ENCODE assay signal across 13 cellular contexts in genomic region chr20:22470620-22471026, GRCh38.
A peak's percentile ranks its signal among the peaks of the same experiment; 100 is the strongest.
DNase-seq lines count a peak whose midpoint lies in the region; ATAC-seq and TF ChIP-seq lines count a peak whose summit lies in the region.
"Had no signal": no experiment of that assay in that cellular context is flagged by ENCODE, and none has a peak within 500 bp of the region (broad histone marks: within the 10 kb centered on the region; RNA-seq: fewer than 3 reads in every experiment).

No MANE protein-coding gene starts in this region.

- peaks cover 21% of the 10 kb centered on the region for H3K4me1 ChIP-seq in Caco-2
- H3K4me1 ChIP-seq in PC-3 (ENCODE audit: insufficient read depth, low read length) = 0 out of 2 replicates have a peak, but pooled peaks cover 7% of the 10 kb centered on the region
- H3K4me1 ChIP-seq: HAP-1 had no signal

- H3K36me3 Mint-ChIP-seq in Caco-2 (ENCODE audit: insufficient read depth, unreplicated experiment) (no peaks in the 10 kb centered on the region), progenitor cell of endocrine pancreas (ENCODE audit: insufficient read depth) (no peaks in the 10 kb centered on the region)
- H3K36me3 Mint-ChIP-seq: CD14-positive monocyte; CD8-positive, alpha-beta T cell had no signal

- no peak overlapping the region for H3K4me2 ChIP-seq in PC-3 (ENCODE audit: low read length)

- H3K27me3 Mint-ChIP-seq in Caco-2 (ENCODE audit: insufficient read depth, unreplicated experiment) (no peaks in the 10 kb centered on the region), progenitor cell of endocrine pancreas (no peaks in the 10 kb centered on the region)

- DNase-seq in Caco-2 = peak in 1 of 2 experiments; percentile 36
- DNase-seq in PC-3 = no peak
- no peak for DNase-seq in left lobe of liver (ENCODE audit: low spot score)
- DNase-seq in progenitor cell of endocrine pancreas (ENCODE audit: low spot score, unreplicated experiment) = no peak
- no peak for DNase-seq in NCI-H128 (lab: John Stamatoyannopoulos, UW; ENCODE audit: unreplicated experiment)
- DNase-seq: CD8-positive, alpha-beta T cell; COR-L47; DMS79 treated with DMSO at 0.1 percent for 48 hours; EL had no signal

- CTCF ChIA-PET in Caco-2 (lab: Charles Lee) (interaction anchor here (0.8 kb wide), 1 partner anchor 20 kb away, joined by 5 read pairs; no protein-coding TSS in a partner anchor), PC-3 (lab: Charles Lee) (no interaction called here)

- H3K36me3 ChIP-seq in Caco-2 (ENCODE audit: control insufficient read depth, insufficient read depth, low read length) (no peaks in the 10 kb centered on the region), PC-3 (ENCODE audit: low read depth, low read length) (no peaks in the 10 kb centered on the region)
- H3K36me3 ChIP-seq: HAP-1 had no signal

- H3K9me3 Mint-ChIP-seq in Caco-2 (ENCODE audit: unreplicated experiment) (peaks cover 10% of the 10 kb centered on the region), progenitor cell of endocrine pancreas (ENCODE audit: low read depth) (no peaks in the 10 kb centered on the region)

- H3K27ac Mint-ChIP-seq in Caco-2 (ENCODE audit: unreplicated experiment) = peak overlapping the region; percentile 28
- H3K27ac Mint-ChIP-seq in progenitor cell of endocrine pancreas = peak overlapping the region; percentile 70
- H3K27ac Mint-ChIP-seq: CD14-positive monocyte; CD8-positive, alpha-beta T cell had no signal

- no peak overlapping the region for H3K27ac ChIP-seq in PC-3 (ENCODE audit: low read length)

- H3K4me3 Mint-ChIP-seq in Caco-2 (ENCODE audit: unreplicated experiment) (no peak overlapping the region), progenitor cell of endocrine pancreas (ENCODE audit: low read depth) (no peak overlapping the region)
- H3K4me3 Mint-ChIP-seq: CD14-positive monocyte; CD8-positive, alpha-beta T cell had no signal

- H2AFZ ChIP-seq in PC-3 (ENCODE audit: low read length) = peak overlapping the region; percentile 16; the same call in 1 of the 2 replicates

- no peak for TF ChIP-seq CTCF in Caco-2 (IDR thresholded peaks at IDR 0.05; ENCODE audit: insufficient read depth in 1 of 2, low read depth in 1 of 2, low read length in 1 of 2, severe bottlenecking in 1 of 2, unreplicated experiment in 1 of 2)
- no peak for TF ChIP-seq CTCF in PC-3 (conservative IDR thresholded peaks at IDR 0.05; ENCODE audit: low read depth, low read length)
- no peak for TF ChIP-seq CTCF in progenitor cell of endocrine pancreas (IDR thresholded peaks at IDR 0.05; ENCODE audit: unreplicated experiment)

- H3K79me2 ChIP-seq in PC-3 (ENCODE audit: low read length) = no peaks in the 10 kb centered on the region

- H3K4me1 Mint-ChIP-seq in Caco-2 (ENCODE audit: low read depth, unreplicated experiment) (peaks cover 15% of the 10 kb centered on the region), progenitor cell of endocrine pancreas (ENCODE audit: low read depth) (peaks cover 46% of the 10 kb centered on the region)
- H3K4me1 Mint-ChIP-seq: CD14-positive monocyte had no signal

- H3K9ac ChIP-seq in PC-3 (ENCODE audit: low read length) = no peak overlapping the region

- H3K9me3 ChIP-seq in Caco-2 = no peaks in the 10 kb centered on the region
- no peaks in the 10 kb centered on the region for H3K9me3 ChIP-seq in PC-3 (ENCODE audit: low read length)
- H3K9me3 ChIP-seq: HAP-1 had no signal

- H3K27me3 ChIP-seq in Caco-2 (replicated peaks; ENCODE audit: control insufficient read depth, insufficient read depth, low read length) = no peaks in the 10 kb centered on the region
- no peaks in the 10 kb centered on the region for H3K27me3 ChIP-seq in PC-3 (ENCODE audit: low read length)

- no peaks in the 10 kb centered on the region for H3K9me2 ChIP-seq in PC-3 (replicated peaks; ENCODE audit: low read length)

- TF ChIP-seq POLR2A in GM18505 (IDR thresholded peaks at IDR 0.05; ENCODE audit: borderline replicate concordance, extremely low read depth, insufficient read depth, insufficient read length) = no peak

- H3K4me3 ChIP-seq in Caco-2 (ENCODE audit: low read depth, low read length) (no peak overlapping the region), PC-3 (ENCODE audit: low read length) (no peak overlapping the region)
- H3K4me3 ChIP-seq: HAP-1 had no signal

- no peaks in the 10 kb centered on the region for H4K20me1 ChIP-seq in PC-3 (ENCODE audit: low read length)

- intact Hi-C loops in Caco-2 (cut with micrococcal nuclease; ENCODE audit: unreplicated experiment) = loop anchor here (1.0 to 5.0 kb wide), 6 partner anchors 18 to 212 kb away; partner anchors contain the start of gene FOXA2
- intact Hi-C loops in PC-3 (cut with micrococcal nuclease) = no loop called here

- BruUV-seq in Caco-2 (replicated peaks; lab: Mats Ljungman, UMichigan) (no TSS peak), PC-3 (replicated peaks; lab: Mats Ljungman, UMichigan) (no TSS peak)

- no peaks in the 10 kb centered on the region for H3F3A ChIP-seq in PC-3 (ENCODE audit: low read length, unreplicated experiment)

- POLR2A ChIA-PET in Caco-2 (lab: Charles Lee) (interaction anchor here (0.9 to 1.0 kb wide), 4 partner anchors 20 to 114 kb away, joined by 3 to 4 read pairs (median 4); no protein-coding TSS in a partner anchor), PC-3 (lab: Charles Lee; ENCODE audit: unreplicated experiment) (no interaction called here)

- ATAC-seq in PC-3 (peak; percentile 73), left lobe of liver (peak; percentile 27), GM18505 (IDR thresholded peaks at IDR 0.05; ENCODE audit: unreplicated experiment) (no peak), GM19351 (IDR thresholded peaks at IDR 0.05; ENCODE audit: unreplicated experiment) (no peak)
- ATAC-seq: CD8-positive, alpha-beta T cell had no signal

Comparison
In these comparisons a context has a peak if more than half of its experiments do, and no peak if none do; other contexts are left out.
1. ATAC-seq: peak in PC-3 (single experiment) and left lobe of liver (single experiment); none in GM18505 (single experiment) and GM19351 (single experiment).